Comparison of ENCODE assay signal across 8 cellular contexts in genomic region chr7:24842449-24843241, GRCh38.
DNase-seq lines count a peak whose midpoint lies in the region; ATAC-seq and TF ChIP-seq lines count a peak whose summit lies in the region.

No MANE protein-coding gene starts in this region.

- intact Hi-C loops in lower lobe of right lung (cut with DNase I): no loop called here
- intact Hi-C loops in breast epithelium (cut with DNase I; ENCODE audit: low total_unique reads): no loop called here

- H3K27ac ChIP-seq in DOHH2 (ENCODE audit: low read depth, low read length): peak overlapping the region; percentile 99
- no peak overlapping the region for H3K27ac ChIP-seq in lower lobe of right lung
- H3K27ac ChIP-seq in smooth muscle cell (ENCODE audit: low read depth): no peak overlapping the region
- no peak overlapping the region for H3K27ac ChIP-seq in breast epithelium

- peaks cover 46% of the 10 kb centered on the region for H3K36me3 ChIP-seq in DOHH2 (ENCODE audit: control insufficient read depth, low read length)
- H3K36me3 ChIP-seq in lower lobe of right lung: no peaks in the 10 kb centered on the region
- no peaks in the 10 kb centered on the region for H3K36me3 ChIP-seq in smooth muscle cell (ENCODE audit: low read depth)
- no peaks in the 10 kb centered on the region for H3K36me3 ChIP-seq in breast epithelium

- H2AFZ ChIP-seq in smooth muscle cell (ENCODE audit: low read depth): no peak overlapping the region

- H3K79me2 ChIP-seq in DOHH2 (ENCODE audit: control insufficient read depth, low read length): peaks cover 32% of the 10 kb centered on the region
- H3K79me2 ChIP-seq in smooth muscle cell (ENCODE audit: low read depth): no peaks in the 10 kb centered on the region

- H3K9me2 ChIP-seq in DOHH2 (replicated peaks; ENCODE audit: control insufficient read depth, low read length): no peaks in the 10 kb centered on the region

- peaks cover 100% of the 10 kb centered on the region for H3K4me1 ChIP-seq in DOHH2 (ENCODE audit: control insufficient read depth, low read length)
- H3K4me1 ChIP-seq in lower lobe of right lung: no peaks in the 10 kb centered on the region
- H3K4me1 ChIP-seq in smooth muscle cell (ENCODE audit: low read depth): peaks cover 7% of the 10 kb centered on the region
- no peaks in the 10 kb centered on the region for H3K4me1 ChIP-seq in breast epithelium

- WGBS in smooth muscle cell (ENCODE audit: low lambda C conversion rate): 93% methylated on average over 5 of the region's 5 CpGs

- H4K20me1 ChIP-seq in DOHH2 (ENCODE audit: control insufficient read depth, insufficient read depth, low read depth, low read length) (no peaks in the 10 kb centered on the region), smooth muscle cell (ENCODE audit: low read depth) (no peaks in the 10 kb centered on the region)

- ATAC-seq in GM21367 (IDR thresholded peaks at IDR 0.05; ENCODE audit: unreplicated experiment): peak; percentile 31
- ATAC-seq in HG03469 (IDR thresholded peaks at IDR 0.05; ENCODE audit: unreplicated experiment): peak; percentile 45
- ATAC-seq in lower lobe of right lung: no peak

- peaks cover 79% of the 10 kb centered on the region for H3F3A ChIP-seq in DOHH2 (ENCODE audit: control insufficient read depth, insufficient read depth)
- H3F3A ChIP-seq in smooth muscle cell (ENCODE audit: low read depth): no peaks in the 10 kb centered on the region

- H3K4me3 ChIP-seq in DOHH2 (ENCODE audit: low read length) (peak overlapping the region; percentile 82), epithelial cell of proximal tubule (ENCODE audit: low read depth, low read length) (no peak overlapping the region), lower lobe of right lung (no peak overlapping the region), smooth muscle cell (no peak overlapping the region), breast epithelium (no peak overlapping the region)

- H3K4me2 ChIP-seq in DOHH2 (ENCODE audit: low read length) (peak overlapping the region; percentile 96), smooth muscle cell (no peak overlapping the region)

- H3K9ac ChIP-seq in smooth muscle cell (ENCODE audit: low read depth): no peak overlapping the region

- H3K27me3 ChIP-seq in DOHH2 (ENCODE audit: control insufficient read depth, low read length): no peaks in the 10 kb centered on the region
- no peaks in the 10 kb centered on the region for H3K27me3 ChIP-seq in lower lobe of right lung (ENCODE audit: low read depth)
- no peaks in the 10 kb centered on the region for H3K27me3 ChIP-seq in smooth muscle cell (ENCODE audit: low read depth)
- no peaks in the 10 kb centered on the region for H3K27me3 ChIP-seq in breast epithelium

- no peak for TF ChIP-seq POLR2A in breast epithelium (IDR thresholded peaks at IDR 0.05)

- TF ChIP-seq CTCF in DOHH2 (IDR thresholded peaks at IDR 0.05; ENCODE audit: low read depth, low read length, poor library complexity, severe bottlenecking): no peak
- no peak for TF ChIP-seq CTCF in epithelial cell of proximal tubule (conservative IDR thresholded peaks at IDR 0.05; ENCODE audit: low read depth, low read length)
- no peak for TF ChIP-seq CTCF in lower lobe of right lung (IDR thresholded peaks at IDR 0.05)
- no peak for TF ChIP-seq CTCF in smooth muscle cell (IDR thresholded peaks at IDR 0.05; ENCODE audit: borderline replicate concordance, insufficient read depth, poor library complexity, severe bottlenecking)
- TF ChIP-seq CTCF in breast epithelium (IDR thresholded peaks at IDR 0.05): no peak

- no peaks in the 10 kb centered on the region for H3K9me3 ChIP-seq in DOHH2 (ENCODE audit: control insufficient read depth, insufficient read depth, low read length)
- H3K9me3 ChIP-seq in lower lobe of right lung: no peaks in the 10 kb centered on the region
- H3K9me3 ChIP-seq in smooth muscle cell (replicated peaks; ENCODE audit: low read depth): no peaks in the 10 kb centered on the region
- no peaks in the 10 kb centered on the region for H3K9me3 ChIP-seq in breast epithelium

- DNase-seq in epithelial cell of proximal tubule (ENCODE audit: low read depth) (peak; percentile 82), lower lobe of right lung (no peak), superior temporal gyrus (ENCODE audit: extremely low spot score) (no peak), smooth muscle cell (lab: John Stamatoyannopoulos, UW; ENCODE audit: unreplicated experiment) (no peak), breast epithelium (ENCODE audit: low spot score in 2 of 2) (no peak)

Comparison
In these comparisons a context has a peak if more than half of its experiments do, and no peak if none do; other contexts are left out.
1. ATAC-seq: peak in GM21367 (single experiment) and HG03469 (single experiment); none in lower lobe of right lung (0 of 2).